8 cellular contexts compared by ENCODE assay signal in the genomic region with DNA sequence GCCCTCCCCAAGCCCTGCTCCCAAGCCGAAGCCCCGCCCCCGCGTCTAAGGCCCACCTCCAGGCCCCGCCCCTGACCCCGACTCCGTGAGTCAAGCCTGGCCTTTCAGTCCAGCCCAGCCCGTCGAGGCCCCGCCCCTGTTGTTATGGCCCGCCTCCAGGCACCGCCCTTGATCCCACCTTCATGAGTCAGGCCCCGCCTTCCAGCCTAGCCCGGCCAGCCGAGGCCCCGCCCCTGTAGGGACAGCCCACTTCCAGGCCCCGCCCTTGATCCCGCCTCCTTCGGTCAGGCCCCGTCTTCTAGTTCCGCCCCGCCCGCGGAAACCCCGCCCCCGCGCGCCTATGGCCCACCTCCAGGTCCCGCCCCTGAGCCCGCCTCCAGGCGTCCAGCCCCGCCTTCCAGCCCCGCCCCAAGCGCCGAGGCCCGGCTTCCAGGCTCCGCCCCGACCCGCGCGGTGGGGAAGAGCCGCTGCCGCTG. TPM values are rescaled to one million over a fixed set of nuclear protein-coding genes. Genes with fewer than 3 reads are reported as not detected.
DNase-seq lines count a peak whose midpoint lies in the region; ATAC-seq and TF ChIP-seq lines count a peak whose summit lies in the region.

No MANE protein-coding gene starts in this region.

- peak; percentile 84 for DNase-seq in DMS114 treated with DMSO at 0.1 percent for 48 hours (lab: John Stamatoyannopoulos, UW; ENCODE audit: unreplicated experiment)
- DNase-seq in Jurkat, Clone E6-1 (ENCODE audit: low read depth, low spot score) = peak; percentile 95
- peak; percentile 98 for DNase-seq in OCI-M2 (lab: John Stamatoyannopoulos, UW; ENCODE audit: unreplicated experiment)
- DNase-seq in activated T-cell treated with anti-CD3 and anti-CD28 coated beads, Interleukin-2, amount 50 U/mL, for 1 hour = peak; percentile 100
- peak; percentile 98 to 100 for DNase-seq in erythroblast (lab: John Stamatoyannopoulos, UW)
- peak; percentile 100 for DNase-seq in stimulated activated CD8-positive, alpha-beta memory T cell treated with anti-CD3 and anti-CD28 coated beads, Interleukin-4, amount 100 ng/mL, for 24 hours (ENCODE audit: low read depth)

- peak overlapping the region; percentile 95 to 96 for H3K27ac ChIP-seq in mucosa of rectum (ENCODE audit: low read depth in 2 of 2, low read length in 2 of 2)

- H3K4me1 ChIP-seq in mucosa of rectum (ENCODE audit: control insufficient read depth in 2 of 2, insufficient read depth in 2 of 2, low read length in 2 of 2) = peaks cover 11 to 41% of the 10 kb centered on the region in 2 donors

- no peaks in the 10 kb centered on the region for H3K27me3 ChIP-seq in mucosa of rectum (ENCODE audit: control insufficient read depth in 2 of 2, insufficient read depth in 2 of 2, low read length in 2 of 2)

- no peak for TF ChIP-seq POLR2A in erythroblast (IDR thresholded peaks at IDR 0.05; ENCODE audit: low read length)

- H3K9me3 ChIP-seq in mucosa of rectum (ENCODE audit: control insufficient read depth in 2 of 2, low read length in 2 of 2) = no peaks in the 10 kb centered on the region

- peak; percentile 86 for ATAC-seq in GM21723 (IDR thresholded peaks at IDR 0.05; ENCODE audit: unreplicated experiment)

- H3K9ac ChIP-seq in mucosa of rectum (ENCODE audit: low read depth in 1 of 2, low read length in 2 of 2) = peak overlapping the region in 1 of 2 donors; percentile 98

- H3K4me3 ChIP-seq in Jurkat, Clone E6-1 (ENCODE audit: low read length) = peak overlapping the region; percentile 67
- peak overlapping the region; percentile 82 to 98 for H3K4me3 ChIP-seq in mucosa of rectum (ENCODE audit: low read length in 2 of 2)

- no peaks in the 10 kb centered on the region for H3K36me3 ChIP-seq in mucosa of rectum (ENCODE audit: control insufficient read depth in 2 of 2, insufficient read depth in 2 of 2, low read length in 2 of 2)

RNA-seq across cellular contexts. Expression of gene DOP1B, which starts 0.2 kb away (rescaled TPM):
- polyA plus RNA-seq in Jurkat, Clone E6-1 (2012; ENCODE audit: insufficient read depth, insufficient read length) = 9.6 TPM

RNA-seq across cellular contexts. Expression of gene CBR3, which starts 21.5 kb away (rescaled TPM):
- 1.6 TPM for polyA plus RNA-seq in Jurkat, Clone E6-1 (2012; ENCODE audit: insufficient read depth, insufficient read length)

Comparison
In these comparisons a context has a peak if more than half of its experiments do, and no peak if none do; other contexts are left out.
1. Peak in every context shown above with its lines: DNase-seq, ATAC-seq, H3K4me3 ChIP-seq and H3K27ac ChIP-seq.